1 cellular context compared by ENCODE assay signal in the genomic region with DNA sequence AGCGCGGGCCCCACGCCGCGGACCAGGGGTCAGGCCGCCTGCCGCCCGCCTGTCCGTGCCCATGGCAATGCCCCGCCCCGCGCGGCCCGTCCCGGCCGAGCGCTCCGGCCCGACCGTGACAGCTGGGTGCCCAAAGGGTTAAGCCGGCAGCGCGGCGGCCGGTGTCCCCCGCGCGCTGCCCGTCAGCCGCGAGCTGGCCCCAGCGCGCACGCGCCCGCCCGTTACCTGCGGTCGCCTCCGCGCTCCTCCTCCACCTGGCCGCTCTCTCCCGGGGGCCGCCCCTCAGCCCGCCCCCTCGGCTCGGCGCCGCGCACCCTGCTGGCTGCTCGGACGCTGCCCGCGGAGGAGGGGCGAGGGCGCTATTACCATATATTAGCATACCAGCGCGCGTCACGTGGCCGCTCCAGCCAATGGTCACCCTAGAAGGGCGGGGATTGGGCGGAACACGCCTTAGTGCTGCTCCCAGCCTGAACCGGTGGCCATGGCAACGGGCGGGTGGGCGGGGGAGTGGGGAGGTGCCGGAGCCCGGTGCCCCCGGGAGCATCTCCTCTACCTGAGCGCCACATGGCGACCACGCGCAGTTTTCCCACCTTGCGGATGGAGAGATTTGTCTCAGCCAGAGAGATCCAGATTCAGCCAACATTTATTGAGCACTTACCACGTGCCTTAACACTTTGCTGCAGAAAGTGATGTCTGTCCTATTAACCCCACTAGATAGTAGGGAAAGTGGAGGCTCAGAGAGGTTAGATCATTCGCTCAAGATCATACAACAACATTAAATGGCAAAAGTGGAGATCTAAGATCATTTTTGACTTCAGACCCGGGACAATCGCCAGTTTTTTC.
TF ChIP-seq lines count a peak whose summit lies in the region.

A gene with protein sequence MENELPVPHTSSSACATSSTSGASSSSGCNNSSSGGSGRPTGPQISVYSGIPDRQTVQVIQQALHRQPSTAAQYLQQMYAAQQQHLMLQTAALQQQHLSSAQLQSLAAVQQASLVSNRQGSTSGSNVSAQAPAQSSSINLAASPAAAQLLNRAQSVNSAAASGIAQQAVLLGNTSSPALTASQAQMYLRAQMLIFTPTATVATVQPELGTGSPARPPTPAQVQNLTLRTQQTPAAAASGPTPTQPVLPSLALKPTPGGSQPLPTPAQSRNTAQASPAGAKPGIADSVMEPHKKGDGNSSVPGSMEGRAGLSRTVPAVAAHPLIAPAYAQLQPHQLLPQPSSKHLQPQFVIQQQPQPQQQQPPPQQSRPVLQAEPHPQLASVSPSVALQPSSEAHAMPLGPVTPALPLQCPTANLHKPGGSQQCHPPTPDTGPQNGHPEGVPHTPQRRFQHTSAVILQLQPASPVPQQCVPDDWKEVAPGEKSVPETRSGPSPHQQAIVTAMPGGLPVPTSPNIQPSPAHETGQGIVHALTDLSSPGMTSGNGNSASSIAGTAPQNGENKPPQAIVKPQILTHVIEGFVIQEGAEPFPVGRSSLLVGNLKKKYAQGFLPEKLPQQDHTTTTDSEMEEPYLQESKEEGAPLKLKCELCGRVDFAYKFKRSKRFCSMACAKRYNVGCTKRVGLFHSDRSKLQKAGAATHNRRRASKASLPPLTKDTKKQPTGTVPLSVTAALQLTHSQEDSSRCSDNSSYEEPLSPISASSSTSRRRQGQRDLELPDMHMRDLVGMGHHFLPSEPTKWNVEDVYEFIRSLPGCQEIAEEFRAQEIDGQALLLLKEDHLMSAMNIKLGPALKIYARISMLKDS (minus strand): TSS at position 345 of the 843 bp plus-strand sequence. CDS start 55,556 bp downstream, outside the sequence.

TF ChIP-seq in GM12878, 131 proteins besides CTCF, POLR2A, EP300 and RAD21 (continued from another document):
- TF ChIP-seq POLR2AphosphoS2 (IDR thresholded peaks at IDR 0.05; ENCODE audit: low read depth, low read length) = no peak
- peak in 1 of 2 experiments; percentile 49; a peak in 2 of 4 replicates for TF ChIP-seq BHLHE40 (IDR thresholded peaks at IDR 0.05; ENCODE audit: borderline replicate concordance in 1 of 2, low read depth in 2 of 2, low read length in 1 of 2)
- TF ChIP-seq SREBF1 (IDR thresholded peaks at IDR 0.05; ENCODE audit: low read length) = no peak
- TF ChIP-seq SIN3A (IDR thresholded peaks at IDR 0.05; ENCODE audit: low read depth, low read length) = no peak
- TF ChIP-seq FOXM1 (IDR thresholded peaks at IDR 0.05; ENCODE audit: low read depth, low read length) = no peak
- no peak for TF ChIP-seq MTA3 (IDR thresholded peaks at IDR 0.05; ENCODE audit: borderline replicate concordance, low read length)
- TF ChIP-seq, protein P1, sequence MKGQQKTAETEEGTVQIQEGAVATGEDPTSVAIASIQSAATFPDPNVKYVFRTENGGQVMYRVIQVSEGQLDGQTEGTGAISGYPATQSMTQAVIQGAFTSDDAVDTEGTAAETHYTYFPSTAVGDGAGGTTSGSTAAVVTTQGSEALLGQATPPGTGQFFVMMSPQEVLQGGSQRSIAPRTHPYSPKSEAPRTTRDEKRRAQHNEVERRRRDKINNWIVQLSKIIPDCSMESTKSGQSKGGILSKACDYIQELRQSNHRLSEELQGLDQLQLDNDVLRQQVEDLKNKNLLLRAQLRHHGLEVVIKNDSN (IDR thresholded peaks at IDR 0.05; ENCODE audit: borderline replicate concordance, extremely low read length, insufficient read depth, low read depth, low read length) = peak; percentile 94
- TF ChIP-seq POU2F2 (IDR thresholded peaks at IDR 0.05; ENCODE audit: borderline replicate concordance, low read depth, low read length) = peak; percentile 88; the same call in 2 of the 3 replicates
- no peak for TF ChIP-seq ZBTB33 (IDR thresholded peaks at IDR 0.05)
- TF ChIP-seq ZNF274 (IDR thresholded peaks at IDR 0.05; ENCODE audit: insufficient read depth, insufficient read length) = no peak
- no peak for TF ChIP-seq KAT2A (conservative IDR thresholded peaks at IDR 0.05; ENCODE audit: control insufficient read depth, low read depth, low read length)
- TF ChIP-seq STAT1 (conservative IDR thresholded peaks at IDR 0.05) = no peak
